ENCODE assay signal across 2 cellular contexts in genomic region chr1:188794969-188795368, GRCh38.
TF ChIP-seq lines count a peak whose summit lies in the region.

No MANE protein-coding gene starts in this region.

TF ChIP-seq in A549, 52 proteins besides CTCF, POLR2A, EP300 and RAD21 (continued from another document):
- TF ChIP-seq BHLHE40 (IDR thresholded peaks at IDR 0.05; ENCODE audit: low read depth, low read length) (no peak), HMGXB4 (CRISPR knock-in tag; IDR thresholded peaks at IDR 0.05; ENCODE audit: borderline replicate concordance) (no peak), CBX8 (IDR thresholded peaks at IDR 0.05) (no peak), MYC (IDR thresholded peaks at IDR 0.05; ENCODE audit: borderline replicate concordance, low read length) (no peak), REST (IDR thresholded peaks at IDR 0.05) (no peak), ZSCAN20 (CRISPR knock-in tag; IDR thresholded peaks at IDR 0.05) (no peak), RARB (CRISPR knock-in tag; IDR thresholded peaks at IDR 0.05) (no peak), ATOH8 (CRISPR knock-in tag; IDR thresholded peaks at IDR 0.05; ENCODE audit: low read depth) (no peak), USF2 (IDR thresholded peaks at IDR 0.05) (no peak), MAZ (IDR thresholded peaks at IDR 0.05; ENCODE audit: borderline replicate concordance, low read depth, low read length) (no peak), FOXS1 (CRISPR knock-in tag; IDR thresholded peaks at IDR 0.05) (no peak), SREBF2 (IDR thresholded peaks at IDR 0.05) (no peak), SMC3 (IDR thresholded peaks at IDR 0.05) (no peak), JUNB (IDR thresholded peaks at IDR 0.05) (no peak)

TF ChIP-seq in H1, 55 proteins besides CTCF, POLR2A, EP300 and RAD21 (continued from another document):
- no peak for TF ChIP-seq ATF3 (IDR thresholded peaks at IDR 0.05; ENCODE audit: insufficient read depth, low read depth, low read length)
- TF ChIP-seq CEBPB (IDR thresholded peaks at IDR 0.05; ENCODE audit: low read depth, low read length), result no peak
- no peak for TF ChIP-seq MAFK (IDR thresholded peaks at IDR 0.05; ENCODE audit: low read depth, low read length)
- no peak for TF ChIP-seq ZNF274 (IDR thresholded peaks at IDR 0.05; ENCODE audit: borderline replicate concordance, extremely low read depth, low read length)
- no peak for TF ChIP-seq CBX5 (IDR thresholded peaks at IDR 0.05; ENCODE audit: low read depth, low read length)
- no peak for TF ChIP-seq EGR1 (IDR thresholded peaks at IDR 0.05; ENCODE audit: borderline replicate concordance, low read depth, low read length)
- TF ChIP-seq TAF7 (optimal IDR thresholded peaks at IDR 0.05; ENCODE audit: borderline replicate concordance, low read depth, low read length), result no peak
